ENCODE assay signal across 18 cellular contexts in genomic region chr14:100407376-100408102, GRCh38. TPM values are rescaled to one million over a fixed set of nuclear protein-coding genes. Genes with fewer than 3 reads are reported as not detected.
DNase-seq lines count a peak whose midpoint lies in the region; ATAC-seq and TF ChIP-seq lines count a peak whose summit lies in the region.
"Had no signal": no experiment of that assay in that cellular context is flagged by ENCODE, and none has a peak within 500 bp of the region (broad histone marks: within the 10 kb centered on the region; RNA-seq: fewer than 3 reads in every experiment).

No MANE protein-coding gene starts in this region.

- TF ChIP-seq POLR2A in transverse colon (IDR thresholded peaks at IDR 0.05) = no peak

- H3K27ac ChIP-seq in mesenchymal stem cell (ENCODE audit: low read length, poor library complexity, severe bottlenecking) = no peak overlapping the region
- peak overlapping the region; percentile 71 to 80 (median 76) for H3K27ac ChIP-seq in transverse colon
- H3K27ac ChIP-seq: psoas muscle had no signal

- H3K4me1 ChIP-seq in mesenchymal stem cell (ENCODE audit: control insufficient read depth, insufficient read depth, low read depth, low read length) (peaks cover 45% of the 10 kb centered on the region), transverse colon (peaks cover 5 to 36% (median 27%) of the 10 kb centered on the region in 4 donors)
- H3K4me1 ChIP-seq: psoas muscle had no signal

- H2AK5ac ChIP-seq in mesenchymal stem cell (ENCODE audit: low read length, severe bottlenecking) = peak overlapping the region; percentile 96

- H3K9me3 Mint-ChIP-seq in activated T-cell treated with anti-CD3 and anti-CD28 coated beads, Interleukin-2, amount 50 U/mL, for 24 hours = no peaks in the 10 kb centered on the region
- no peaks in the 10 kb centered on the region for H3K9me3 Mint-ChIP-seq in activated T-cell treated with anti-CD3 and anti-CD28 coated beads, Interleukin-2, amount 50 U/mL, for 4 hours
- no peaks in the 10 kb centered on the region for H3K9me3 Mint-ChIP-seq in WTC11
- H3K9me3 Mint-ChIP-seq: activated naive CD8-positive, alpha-beta T cell treated with anti-CD3 and anti-CD28 coated beads, Interleukin-2, amount 50 U/mL, for 24 hours; stimulated activated naive CD8-positive, alpha-beta T cell treated with anti-CD3 and anti-CD28 coated beads, Interleukin-15, Interleukin-2, amounts not matched to agents 100 ng/mL and 50 ng/mL, for 24 hours; T-helper 1 cell treated with Interleukin-12 subunit alpha and Interleukin-12 subunit beta and Interleukin-4 antibody, amounts not matched to agents 30 μg/mL and 1 μg/mL, for 36 hours had no signal

- no peak overlapping the region for H3K4me2 ChIP-seq in mesenchymal stem cell (ENCODE audit: low read length, poor library complexity, severe bottlenecking)

- H3K27me3 ChIP-seq in mesenchymal stem cell (ENCODE audit: control insufficient read depth in 1 of 2, insufficient read depth in 1 of 2, low read length in 2 of 2) = no peaks in the 10 kb centered on the region
- H3K27me3 ChIP-seq in transverse colon = no peaks in the 10 kb centered on the region

- in situ Hi-C loops in transverse colon (cut with MboI; ENCODE audit: low pct_ligation_motif_present in 1 of 4, low pct_unique_long_range_greater_than_20kb in 1 of 4, low sequenced_read_pairs in 3 of 4) = no loop called here

- H3K4me3 ChIP-seq in mesenchymal stem cell (ENCODE audit: insufficient read depth in 1 of 2, low read depth in 1 of 2, low read length in 2 of 2) (no peak overlapping the region), transverse colon (no peak overlapping the region)
- H3K4me3 ChIP-seq: psoas muscle had no signal

- H3K27ac Mint-ChIP-seq in activated T-cell treated with anti-CD3 and anti-CD28 coated beads, Interleukin-2, amount 50 U/mL, for 24 hours = peak overlapping the region; percentile 88
- H3K27ac Mint-ChIP-seq in WTC11 = peak overlapping the region; percentile 45; the same call in 1 of the 2 replicates
- H3K27ac Mint-ChIP-seq: activated naive CD8-positive, alpha-beta T cell treated with anti-CD3 and anti-CD28 coated beads, Interleukin-2, amount 50 U/mL, for 24 hours; stimulated activated naive CD8-positive, alpha-beta T cell treated with anti-CD3 and anti-CD28 coated beads, Interleukin-15, Interleukin-2, amounts not matched to agents 100 ng/mL and 50 ng/mL, for 24 hours had no signal

- H2BK12ac ChIP-seq in mesenchymal stem cell (ENCODE audit: low read length in 2 of 2) = peak overlapping the region; percentile 47 to 87

- TF ChIP-seq EP300 in transverse colon (IDR thresholded peaks at IDR 0.05; ENCODE audit: low read depth) = no peak

- peak overlapping the region; percentile 70 for H4K8ac ChIP-seq in mesenchymal stem cell (ENCODE audit: low read length)

- H2BK15ac ChIP-seq in mesenchymal stem cell (ENCODE audit: low read depth, poor library complexity, severe bottlenecking) = peak overlapping the region; percentile 86

- no peaks in the 10 kb centered on the region for H3K9me3 ChIP-seq in mesenchymal stem cell (ENCODE audit: control insufficient read depth, low read length)
- H3K9me3 ChIP-seq in transverse colon = no peaks in the 10 kb centered on the region
- H3K9me3 ChIP-seq: psoas muscle had no signal

- H2BK5ac ChIP-seq in mesenchymal stem cell (ENCODE audit: low read depth, low read length, poor library complexity, severe bottlenecking) = peak overlapping the region; percentile 25

- no peak for ATAC-seq in activated T-cell treated with anti-CD3 and anti-CD28 coated beads, Interleukin-2, amount 50 U/mL, for 4 hours
- ATAC-seq in WTC11 (no peak), HG03097 (IDR thresholded peaks at IDR 0.05; ENCODE audit: low FRiP score, unreplicated experiment) (no peak)

- 93% methylated on average over 8 of the region's 11 CpGs for WGBS in mesenchymal stem cell
- WGBS in transverse colon (ENCODE audit: low coverage in 1 of 2), 2 donors = 89 to 95% methylated on average over 3 to 11 of the region's 11 CpGs

- no peaks in the 10 kb centered on the region for H3K36me3 Mint-ChIP-seq in activated T-cell treated with anti-CD3 and anti-CD28 coated beads, Interleukin-2, amount 50 U/mL, for 24 hours (ENCODE audit: low read depth)
- no peaks in the 10 kb centered on the region for H3K36me3 Mint-ChIP-seq in activated T-cell treated with anti-CD3 and anti-CD28 coated beads, Interleukin-2, amount 50 U/mL, for 4 hours (ENCODE audit: insufficient read depth)
- no peaks in the 10 kb centered on the region for H3K36me3 Mint-ChIP-seq in WTC11

- intact Hi-C loops in transverse colon (cut with DNase I; ENCODE audit: low total_unique reads) = no loop called here

- H3K23ac ChIP-seq in mesenchymal stem cell (ENCODE audit: low read length in 2 of 2) = no peak overlapping the region

- H3K36me3 ChIP-seq in mesenchymal stem cell (ENCODE audit: control insufficient read depth in 1 of 2, insufficient read depth in 2 of 2, low read depth in 1 of 2, low read length in 2 of 2) = peaks cover 0 to 4% of the 10 kb centered on the region in 2 experiments
- no peaks in the 10 kb centered on the region for H3K36me3 ChIP-seq in transverse colon

- H3K4me3 Mint-ChIP-seq in activated T-cell treated with anti-CD3 and anti-CD28 coated beads, Interleukin-2, amount 50 U/mL, for 24 hours = no peak overlapping the region
- H3K4me3 Mint-ChIP-seq in activated T-cell treated with anti-CD3 and anti-CD28 coated beads, Interleukin-2, amount 50 U/mL, for 4 hours = no peak overlapping the region
- no peak overlapping the region for H3K4me3 Mint-ChIP-seq in WTC11
- H3K4me3 Mint-ChIP-seq: activated naive CD8-positive, alpha-beta T cell treated with anti-CD3 and anti-CD28 coated beads, Interleukin-2, amount 50 U/mL, for 24 hours; stimulated activated naive CD8-positive, alpha-beta T cell treated with anti-CD3 and anti-CD28 coated beads, Interleukin-15, Interleukin-2, amounts not matched to agents 100 ng/mL and 50 ng/mL, for 24 hours had no signal

- peaks cover 42% of the 10 kb centered on the region for H3K4me1 Mint-ChIP-seq in activated T-cell treated with anti-CD3 and anti-CD28 coated beads, Interleukin-2, amount 50 U/mL, for 24 hours (ENCODE audit: low read depth)
- H3K4me1 Mint-ChIP-seq in activated T-cell treated with anti-CD3 and anti-CD28 coated beads, Interleukin-2, amount 50 U/mL, for 4 hours (ENCODE audit: low read depth) = peaks cover 34% of the 10 kb centered on the region
- peaks cover 48% of the 10 kb centered on the region for H3K4me1 Mint-ChIP-seq in WTC11

- POLR2A ChIA-PET in WTC11 (lab: Charles Lee) = no interaction called here

- peak overlapping the region in 1 of 2 experiments; percentile 64 for H3K18ac ChIP-seq in mesenchymal stem cell (ENCODE audit: low read depth in 1 of 2, low read length in 2 of 2)

- CTCF ChIA-PET in WTC11 (lab: Charles Lee) = interaction anchor here (0.5 to 4.2 kb wide), 8 partner anchors 10 to 593 kb away, joined by 3 to 42 read pairs (median 4); no protein-coding TSS in a partner anchor

- H3K14ac ChIP-seq in mesenchymal stem cell (ENCODE audit: low read length in 2 of 2) = no peak overlapping the region

- no peak overlapping the region for H3K9ac ChIP-seq in mesenchymal stem cell (ENCODE audit: low read length)

- TF ChIP-seq CTCF in WTC11 (IDR thresholded peaks at IDR 0.05) (no peak), transverse colon (IDR thresholded peaks at IDR 0.05) (no peak)

- H3K4ac ChIP-seq in mesenchymal stem cell (ENCODE audit: low read depth in 1 of 2, low read length in 2 of 2) = peak overlapping the region in 1 of 2 experiments; percentile 25

- peak overlapping the region; percentile 50 for H2BK120ac ChIP-seq in mesenchymal stem cell (ENCODE audit: low read depth, low read length)

- peaks cover 43% of the 10 kb centered on the region for H3K79me1 ChIP-seq in mesenchymal stem cell (replicated peaks; ENCODE audit: low read length, poor library complexity, severe bottlenecking)

- no peak for DNase-seq in activated T-cell treated with anti-CD3 and anti-CD28 coated beads, Interleukin-2, amount 50 U/mL, for 24 hours
- no peak for DNase-seq in activated T-cell treated with anti-CD3 and anti-CD28 coated beads, Interleukin-2, amount 50 U/mL, for 4 hours
- DNase-seq in WTC11 (ENCODE audit: low spot score) (no peak), mesenchymal stem cell (no peak), transverse colon (no peak), MV-4-11 (lab: John Stamatoyannopoulos, UW) (no peak), ecto neural progenitor cell (ENCODE audit: low spot score) (no peak)
- DNase-seq: ACHN; activated CD4-positive, alpha-beta T cell treated with anti-CD3 and anti-CD28 coated beads for 1 hour; activated naive CD8-positive, alpha-beta T cell treated with anti-CD3 and anti-CD28 coated beads, Interleukin-2, amount 50 U/mL, for 24 hours; KG1; left cardiac atrium; NCI-H2171 treated with DMSO at 0.1 percent for 48 hours; psoas muscle; stimulated activated CD4-positive, alpha-beta T cell treated with anti-CD3 and anti-CD28 coated beads, Interleukin-12 subunit alpha, Interleukin-12 subunit beta, amount 100 ng/mL, for 4 hours had no signal

- peak overlapping the region; percentile 50 for H4K91ac ChIP-seq in mesenchymal stem cell (ENCODE audit: low read length)

- H3K27me3 Mint-ChIP-seq in activated T-cell treated with anti-CD3 and anti-CD28 coated beads, Interleukin-2, amount 50 U/mL, for 24 hours = no peaks in the 10 kb centered on the region
- no peaks in the 10 kb centered on the region for H3K27me3 Mint-ChIP-seq in activated T-cell treated with anti-CD3 and anti-CD28 coated beads, Interleukin-2, amount 50 U/mL, for 4 hours (ENCODE audit: low read depth)
- H3K27me3 Mint-ChIP-seq in WTC11 (ENCODE audit: low read depth) = no peaks in the 10 kb centered on the region
- H3K27me3 Mint-ChIP-seq: activated naive CD8-positive, alpha-beta T cell treated with anti-CD3 and anti-CD28 coated beads, Interleukin-2, amount 50 U/mL, for 24 hours; stimulated activated naive CD8-positive, alpha-beta T cell treated with anti-CD3 and anti-CD28 coated beads, Interleukin-15, Interleukin-2, amounts not matched to agents 100 ng/mL and 50 ng/mL, for 24 hours had no signal

- no peak overlapping the region for H2AFZ ChIP-seq in mesenchymal stem cell (ENCODE audit: low read depth, low read length)

TF ChIP-seq in WTC11, 78 proteins besides CTCF, POLR2A, EP300 and RAD21 (continues in another document):
- TF ChIP-seq, protein P1, sequence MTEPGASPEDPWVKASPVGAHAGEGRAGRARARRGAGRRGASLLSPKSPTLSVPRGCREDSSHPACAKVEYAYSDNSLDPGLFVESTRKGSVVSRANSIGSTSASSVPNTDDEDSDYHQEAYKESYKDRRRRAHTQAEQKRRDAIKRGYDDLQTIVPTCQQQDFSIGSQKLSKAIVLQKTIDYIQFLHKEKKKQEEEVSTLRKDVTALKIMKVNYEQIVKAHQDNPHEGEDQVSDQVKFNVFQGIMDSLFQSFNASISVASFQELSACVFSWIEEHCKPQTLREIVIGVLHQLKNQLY (CRISPR knock-in tag; IDR thresholded peaks at IDR 0.05) = no peak

RNA-seq across cellular contexts. Expression of gene WDR25, which starts 31.3 kb away (rescaled TPM):
- total RNA-seq in activated T-cell treated with anti-CD3 and anti-CD28 coated beads, Interleukin-2, amount 50 U/mL, for 4 hours = 10 to 100 TPM in 2 of 3 donors, 1 to 10 TPM in 1; 9.2 to 11.7 (median 10.1) TPM
- total RNA-seq in WTC11 (2021) (7.6 to 9.0 TPM (median 8.0 TPM) in 3 replicates), transverse colon (10 to 100 TPM in 3 of 4 donors, 1 to 10 TPM in 1; 3.4 to 11.2 (median 10.7) TPM)
- polyA plus RNA-seq in mesenchymal stem cell (2013, experiment 1 of 2) = 12.3 TPM
- 12.0 TPM for polyA plus RNA-seq in mesenchymal stem cell (2013, experiment 2 of 2)
